ENCODE assay signal across 1 cellular context in the genomic region with DNA sequence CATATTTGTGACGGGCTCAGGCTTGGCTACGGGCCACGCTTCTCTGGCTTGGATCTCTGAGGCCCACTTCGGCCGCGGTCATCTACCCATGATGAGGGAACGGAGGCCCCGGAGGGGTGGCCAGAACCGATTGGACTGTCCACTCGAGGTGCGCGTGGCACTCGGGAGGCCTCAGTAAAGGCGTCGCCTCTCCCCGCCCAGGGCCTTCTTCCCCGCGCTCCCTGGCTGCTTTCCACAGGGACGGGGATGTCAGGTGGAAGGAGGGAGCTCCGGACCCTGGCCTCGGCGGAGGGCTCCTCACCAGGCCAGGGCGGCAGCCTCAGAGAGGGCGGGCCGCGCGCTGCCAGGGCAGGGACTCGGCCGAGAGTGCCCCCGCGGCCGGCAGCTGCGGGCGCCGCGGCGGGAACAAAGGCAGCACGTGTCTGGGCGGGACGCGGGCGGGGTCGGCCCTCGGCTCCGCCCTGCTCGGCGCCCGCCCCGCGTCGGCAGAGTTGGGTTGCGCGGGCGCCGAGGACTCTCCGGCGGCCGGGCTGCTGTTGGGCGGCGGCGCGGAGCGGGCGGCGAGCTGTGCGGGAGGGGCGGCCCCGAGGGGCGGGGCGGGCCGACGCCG.
TF ChIP-seq lines count a peak whose summit lies in the region.

No MANE protein-coding gene starts in this region.

TF ChIP-seq in H1, 55 proteins besides CTCF, POLR2A, EP300 and RAD21:
- TF ChIP-seq RNF2 (IDR thresholded peaks at IDR 0.05; ENCODE audit: borderline replicate concordance, low read depth, low read length, missing control alignments, poor library complexity, severe bottlenecking) (no peak), SP1 (IDR thresholded peaks at IDR 0.05; ENCODE audit: low read depth, low read length) (0 out of 2 replicates have a peak, but pooled peaks have one; percentile 14), TAF1 (IDR thresholded peaks at IDR 0.05; ENCODE audit: low read depth, low read length) (peak; percentile 65), NANOG (IDR thresholded peaks at IDR 0.05; ENCODE audit: insufficient read depth, low read depth, low read length, poor library complexity, severe bottlenecking) (no peak), PHF8 (conservative IDR thresholded peaks at IDR 0.05; ENCODE audit: low read depth, low read length) (peak; percentile 16; the same call in 1 of the 2 replicates), RBBP5 (IDR thresholded peaks at IDR 0.05; ENCODE audit: borderline replicate concordance, low read depth, low read length) (peak; percentile 19; the same call in 1 of the 2 replicates), POLR2AphosphoS5 (IDR thresholded peaks at IDR 0.05; ENCODE audit: low read depth, low read length) (no peak; the same call in 1 of the 2 replicates), CEBPB (IDR thresholded peaks at IDR 0.05; ENCODE audit: low read depth, low read length) (no peak), JUN (IDR thresholded peaks at IDR 0.05; ENCODE audit: low read depth, low read length) (no peak), TBP (IDR thresholded peaks at IDR 0.05; ENCODE audit: low read depth, low read length) (0 out of 2 replicates have a peak, but pooled peaks have one; percentile 44), KDM4A (IDR thresholded peaks at IDR 0.05; ENCODE audit: low read depth, low read length, severe bottlenecking) (peak; percentile 45), ASH2L (IDR thresholded peaks at IDR 0.05; ENCODE audit: low read length) (no peak), EZH2 (IDR thresholded peaks at IDR 0.05; ENCODE audit: low read depth, low read length, severe bottlenecking) (no peak), BRCA1 (IDR thresholded peaks at IDR 0.05; ENCODE audit: low read depth, low read length) (no peak)
- TF ChIP-seq, protein P1, sequence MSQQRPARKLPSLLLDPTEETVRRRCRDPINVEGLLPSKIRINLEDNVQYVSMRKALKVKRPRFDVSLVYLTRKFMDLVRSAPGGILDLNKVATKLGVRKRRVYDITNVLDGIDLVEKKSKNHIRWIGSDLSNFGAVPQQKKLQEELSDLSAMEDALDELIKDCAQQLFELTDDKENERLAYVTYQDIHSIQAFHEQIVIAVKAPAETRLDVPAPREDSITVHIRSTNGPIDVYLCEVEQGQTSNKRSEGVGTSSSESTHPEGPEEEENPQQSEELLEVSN (IDR thresholded peaks at IDR 0.05), result peak; percentile 63; the same call in 1 of the 2 replicates
- TF ChIP-seq, protein P2, sequence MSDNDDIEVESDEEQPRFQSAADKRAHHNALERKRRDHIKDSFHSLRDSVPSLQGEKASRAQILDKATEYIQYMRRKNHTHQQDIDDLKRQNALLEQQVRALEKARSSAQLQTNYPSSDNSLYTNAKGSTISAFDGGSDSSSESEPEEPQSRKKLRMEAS (IDR thresholded peaks at IDR 0.05), result peak; percentile 88
- TF ChIP-seq, protein P3, sequence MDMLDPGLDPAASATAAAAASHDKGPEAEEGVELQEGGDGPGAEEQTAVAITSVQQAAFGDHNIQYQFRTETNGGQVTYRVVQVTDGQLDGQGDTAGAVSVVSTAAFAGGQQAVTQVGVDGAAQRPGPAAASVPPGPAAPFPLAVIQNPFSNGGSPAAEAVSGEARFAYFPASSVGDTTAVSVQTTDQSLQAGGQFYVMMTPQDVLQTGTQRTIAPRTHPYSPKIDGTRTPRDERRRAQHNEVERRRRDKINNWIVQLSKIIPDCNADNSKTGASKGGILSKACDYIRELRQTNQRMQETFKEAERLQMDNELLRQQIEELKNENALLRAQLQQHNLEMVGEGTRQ (IDR thresholded peaks at IDR 0.05; ENCODE audit: low read length), result peak; percentile 57
